ENCODE assay signal across 9 cellular contexts in genomic region chr1:9101510-9102146, GRCh38. TPM values are rescaled to one million over a fixed set of nuclear protein-coding genes. Genes with fewer than 3 reads are reported as not detected.
DNase-seq lines count a peak whose midpoint lies in the region; ATAC-seq and TF ChIP-seq lines count a peak whose summit lies in the region.
"Had no signal": no experiment of that assay in that cellular context is flagged by ENCODE, and none has a peak within 500 bp of the region (broad histone marks: within the 10 kb centered on the region; RNA-seq: fewer than 3 reads in every experiment).

No MANE protein-coding gene starts in this region.

- H2AFZ ChIP-seq in Loucy (ENCODE audit: low read length): no peak overlapping the region
- H2AFZ ChIP-seq in neural progenitor cell (replicated peaks): no peak overlapping the region

- peaks cover 3% of the 10 kb centered on the region for H3K27me3 Mint-ChIP-seq in neural progenitor cell (ENCODE audit: insufficient read depth, low read depth)
- H3K27me3 Mint-ChIP-seq: stimulated activated naive CD8-positive, alpha-beta T cell treated with anti-CD3 and anti-CD28 coated beads, Interleukin-15, Interleukin-2, amounts not matched to agents 100 ng/mL and 50 ng/mL, for 24 hours had no signal

- no peak overlapping the region for H3K27ac ChIP-seq in right atrium auricular region
- H3K27ac ChIP-seq in neural progenitor cell: no peak overlapping the region
- no peak overlapping the region for H3K27ac ChIP-seq in effector memory CD4-positive, alpha-beta T cell (ENCODE audit: insufficient read depth, low read length, poor library complexity, severe bottlenecking)

- no peaks in the 10 kb centered on the region for H3K79me2 ChIP-seq in Loucy (ENCODE audit: insufficient read depth, low read length)
- H3K79me2 ChIP-seq in neural progenitor cell (ENCODE audit: low read depth): no peaks in the 10 kb centered on the region

- no peaks in the 10 kb centered on the region for H3F3A ChIP-seq in Loucy (ENCODE audit: low read depth)
- H3F3A ChIP-seq in neural progenitor cell (ENCODE audit: low read depth): peaks cover 4% of the 10 kb centered on the region

- no peaks in the 10 kb centered on the region for H3K9me2 ChIP-seq in Loucy (replicated peaks; ENCODE audit: low read depth, low read length)

- H3K9me3 ChIP-seq in right atrium auricular region (no peaks in the 10 kb centered on the region), Loucy (ENCODE audit: insufficient read depth, low read depth, low read length) (no peaks in the 10 kb centered on the region), neural progenitor cell (ENCODE audit: low read depth) (no peaks in the 10 kb centered on the region)
- H3K9me3 ChIP-seq in effector memory CD4-positive, alpha-beta T cell (ENCODE audit: control insufficient read depth, low read length): no peaks in the 10 kb centered on the region

- H3K9me3 Mint-ChIP-seq in neural progenitor cell: peaks cover 5% of the 10 kb centered on the region
- H3K9me3 Mint-ChIP-seq: stimulated activated naive CD8-positive, alpha-beta T cell treated with anti-CD3 and anti-CD28 coated beads, Interleukin-15, Interleukin-2, amounts not matched to agents 100 ng/mL and 50 ng/mL, for 24 hours had no signal

- no peak overlapping the region for H3K4me3 Mint-ChIP-seq in neural progenitor cell
- H3K4me3 Mint-ChIP-seq: stimulated activated naive CD8-positive, alpha-beta T cell treated with anti-CD3 and anti-CD28 coated beads, Interleukin-15, Interleukin-2, amounts not matched to agents 100 ng/mL and 50 ng/mL, for 24 hours had no signal

- H3K4me2 ChIP-seq in Loucy (ENCODE audit: low read depth, low read length, poor library complexity, severe bottlenecking) (no peak overlapping the region), neural progenitor cell (no peak overlapping the region)

- DNase-seq in Right ventricle myocardium inferior (ENCODE audit: missing footprints) (no peak), right atrium auricular region (ENCODE audit: low spot score) (no peak), SKM-1 treated with dmso at 0.1 percent for 144 hours (lab: John Stamatoyannopoulos, UW; ENCODE audit: unreplicated experiment) (peak; percentile 74), fibroblast of mammary gland (ENCODE audit: low read depth) (peak; percentile 63), neural progenitor cell (ENCODE audit: low spot score) (peak; percentile 80)
- DNase-seq in effector memory CD4-positive, alpha-beta T cell: no peak

- intact Hi-C loops in Right ventricle myocardium inferior (cut with DNase I): loop anchor here (2.0 to 5.0 kb wide), 2 partner anchors 97 to 184 kb away; no protein-coding TSS in a partner anchor

- H3K4me1 Mint-ChIP-seq in neural progenitor cell: peaks cover 5% of the 10 kb centered on the region

- H3K4me3 ChIP-seq in right atrium auricular region (no peak overlapping the region), Loucy (ENCODE audit: low read length, poor library complexity, severe bottlenecking) (no peak overlapping the region), fibroblast of mammary gland (ENCODE audit: control insufficient read depth, low read depth, low read length) (no peak overlapping the region), neural progenitor cell (no peak overlapping the region)
- no peak overlapping the region for H3K4me3 ChIP-seq in effector memory CD4-positive, alpha-beta T cell (ENCODE audit: insufficient read depth, low read depth, low read length, poor library complexity, severe bottlenecking)

- H4K20me1 ChIP-seq in Loucy (ENCODE audit: insufficient read depth, low read length, poor library complexity, severe bottlenecking) (no peaks in the 10 kb centered on the region), neural progenitor cell (ENCODE audit: low read depth) (no peaks in the 10 kb centered on the region)

- peak in 1 of 2 donors; percentile 65 for TF ChIP-seq CTCF in right atrium auricular region (IDR thresholded peaks at IDR 0.05)
- TF ChIP-seq CTCF in Loucy (conservative IDR thresholded peaks at IDR 0.05; ENCODE audit: low read length): peak; percentile 82
- peak; percentile 82 for TF ChIP-seq CTCF in fibroblast of mammary gland (conservative IDR thresholded peaks at IDR 0.05; ENCODE audit: control insufficient read depth, insufficient read depth, low read depth, low read length)
- TF ChIP-seq CTCF in neural progenitor cell (IDR thresholded peaks at IDR 0.05): peak; percentile 74

- H3K27me3 ChIP-seq in right atrium auricular region: no peaks in the 10 kb centered on the region
- H3K27me3 ChIP-seq in Loucy (ENCODE audit: insufficient read depth, low read length, poor library complexity, severe bottlenecking): no peaks in the 10 kb centered on the region
- no peaks in the 10 kb centered on the region for H3K27me3 ChIP-seq in neural progenitor cell
- H3K27me3 ChIP-seq in effector memory CD4-positive, alpha-beta T cell (replicated peaks; ENCODE audit: control insufficient read depth, insufficient read depth, low read length, poor library complexity, severe bottlenecking): no peaks in the 10 kb centered on the region

- peaks cover 3% of the 10 kb centered on the region for H3K36me3 Mint-ChIP-seq in neural progenitor cell

- no peaks in the 10 kb centered on the region for H3K4me1 ChIP-seq in right atrium auricular region
- H3K4me1 ChIP-seq in Loucy (ENCODE audit: insufficient read depth, low read length, poor library complexity, severe bottlenecking): no peaks in the 10 kb centered on the region
- H3K4me1 ChIP-seq in neural progenitor cell: no peaks in the 10 kb centered on the region
- no peaks in the 10 kb centered on the region for H3K4me1 ChIP-seq in effector memory CD4-positive, alpha-beta T cell (ENCODE audit: control insufficient read depth, insufficient read depth, low read length, poor library complexity, severe bottlenecking)

- peaks cover 34% of the 10 kb centered on the region for H3K36me3 ChIP-seq in right atrium auricular region
- H3K36me3 ChIP-seq in Loucy (ENCODE audit: insufficient read depth, low read length): no peaks in the 10 kb centered on the region
- no peaks in the 10 kb centered on the region for H3K36me3 ChIP-seq in neural progenitor cell
- H3K36me3 ChIP-seq in effector memory CD4-positive, alpha-beta T cell (ENCODE audit: control insufficient read depth, insufficient read depth, low read length): peaks cover 14% of the 10 kb centered on the region

- H3K9ac ChIP-seq in Loucy (ENCODE audit: low read depth, low read length, poor library complexity, severe bottlenecking) (no peak overlapping the region), neural progenitor cell (no peak overlapping the region)

- no peak overlapping the region for H3K27ac Mint-ChIP-seq in neural progenitor cell
- H3K27ac Mint-ChIP-seq: stimulated activated naive CD8-positive, alpha-beta T cell treated with anti-CD3 and anti-CD28 coated beads, Interleukin-15, Interleukin-2, amounts not matched to agents 100 ng/mL and 50 ng/mL, for 24 hours had no signal

- ATAC-seq in Right ventricle myocardium inferior (peak; percentile 64), HG02981 (IDR thresholded peaks at IDR 0.05; ENCODE audit: unreplicated experiment) (no peak)

RNA-seq across cellular contexts. Expression of gene GPR157, which starts 27.3 kb away (rescaled TPM):
- 49.0 TPM for total RNA-seq in Right ventricle myocardium inferior
- total RNA-seq in right atrium auricular region: 10 to 100 TPM; 10.3 to 13.0 TPM
- 1.6 and 2.1 TPM in 2 replicates for total RNA-seq in neural progenitor cell (ENCODE audit: low replicate concordance)

RNA-seq across cellular contexts. Expression of gene SLC2A5, which starts 32.2 kb away (rescaled TPM):
- total RNA-seq in Right ventricle myocardium inferior (3.6 TPM), right atrium auricular region (under 1 TPM; 0.26 to 0.94 TPM), neural progenitor cell (ENCODE audit: low replicate concordance) (not detected in 2 replicates)

Comparison
In these comparisons a context has a peak if more than half of its experiments do, and no peak if none do; other contexts are left out.
1. DNase-seq: peak in SKM-1 treated with dmso at 0.1 percent for 144 hours (single experiment), fibroblast of mammary gland (single experiment) and neural progenitor cell (single experiment); none in Right ventricle myocardium inferior (single experiment), right atrium auricular region (single experiment) and effector memory CD4-positive, alpha-beta T cell (0 of 3).